In the genomic region with DNA sequence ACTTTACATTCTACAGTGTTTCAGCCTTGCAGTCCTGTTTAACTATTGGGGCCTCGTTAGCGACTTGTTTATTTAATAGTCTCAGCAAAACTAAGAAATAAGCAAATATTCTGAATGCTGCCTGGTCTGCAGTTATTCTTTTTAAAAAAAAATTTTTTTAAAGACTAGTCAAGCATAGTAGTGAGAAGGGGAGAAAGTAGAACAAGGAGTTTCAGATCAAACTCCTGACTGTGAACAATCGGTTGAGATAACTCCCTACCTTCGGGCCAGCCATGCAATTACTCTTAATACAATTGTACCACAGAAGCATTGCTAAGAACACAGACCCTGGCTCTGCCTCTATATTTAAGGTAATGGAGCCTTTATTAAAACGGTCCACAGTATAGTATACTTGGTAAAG, we compare ENCODE assay signal across 19 cellular contexts.
"Had no signal": no experiment of that assay in that cellular context is flagged by ENCODE, and none has a peak within 500 bp of the region (broad histone marks: within the 10 kb centered on the region; RNA-seq: fewer than 3 reads in every experiment).

No MANE protein-coding gene starts in this region.

- H3K4me3 ChIP-seq: body of pancreas, colonic mucosa, mucosa of descending colon, prostate gland, right atrium auricular region, suprapubic skin, vagina had no signal

- H3K27ac ChIP-seq: body of pancreas, colonic mucosa, epithelial cell of prostate, prostate gland, right atrium auricular region, suprapubic skin, vagina had no signal

- H3K9me3 ChIP-seq: body of pancreas, colonic mucosa, mucosa of descending colon, prostate gland, right atrium auricular region, suprapubic skin, vagina had no signal

- H3K4me1 ChIP-seq: colonic mucosa, prostate gland had no signal

- DNase-seq: activated CD4-positive, alpha-beta T cell treated with anti-CD3 and anti-CD28 coated beads, Interleukin-2, amount 50 U/mL, for 1 hour; activated CD8-positive, alpha-beta memory T cell treated with anti-CD3 and anti-CD28 coated beads, Interleukin-2, amount 50 U/mL, for 4 hours; activated naive CD4-positive, alpha-beta T cell treated with anti-CD3 and anti-CD28 coated beads for 36 hours; activated T-cell treated with anti-CD3 and anti-CD28 coated beads, Interleukin-2, amount 50 U/mL, for 4 hours; body of pancreas; colonic mucosa; endodermal cell; foreskin fibroblast; mucosa of descending colon; naive B cell; stimulated activated CD4-positive, alpha-beta T cell treated with anti-CD3 and anti-CD28 coated beads, Interleukin-12 subunit alpha, Interleukin-12 subunit beta, amount 100 ng/mL, for 4 hours; stimulated activated CD4-positive, alpha-beta T cell treated with anti-CD3 and anti-CD28 coated beads, Interleukin-1b, Interleukin-23, amount 100 ng/mL, for 48 hours; stimulated activated naive CD8-positive, alpha-beta T cell treated with anti-CD3 and anti-CD28 coated beads, Interleukin-15, amount 100 ng/mL, for 72 hours; trophoblast cell had no signal

- H3K36me3 ChIP-seq: colonic mucosa, prostate gland, right atrium auricular region, suprapubic skin, vagina had no signal

- H3K27me3 ChIP-seq: body of pancreas, colonic mucosa, right atrium auricular region, suprapubic skin, vagina had no signal

- ATAC-seq: activated T-cell treated with anti-CD3 and anti-CD28 coated beads, Interleukin-2, amount 50 U/mL, for 4 hours; body of pancreas; mucosa of descending colon; stimulated activated naive CD8-positive, alpha-beta T cell treated with anti-CD3 and anti-CD28 coated beads, Interleukin-15, amount 100 ng/mL, for 72 hours had no signal
